Comparison of ENCODE assay signal across 15 cellular contexts in genomic region chr1:176515310-176515709, GRCh38. TPM values are rescaled to one million over a fixed set of nuclear protein-coding genes. Genes with fewer than 3 reads are reported as not detected.
DNase-seq lines count a peak whose midpoint lies in the region; ATAC-seq and TF ChIP-seq lines count a peak whose summit lies in the region.
"Had no signal": no experiment of that assay in that cellular context is flagged by ENCODE, and none has a peak within 500 bp of the region (broad histone marks: within the 10 kb centered on the region; RNA-seq: fewer than 3 reads in every experiment).

No MANE protein-coding gene starts in this region.

- peaks cover 6% of the 10 kb centered on the region for H3K9me3 Mint-ChIP-seq in activated naive CD8-positive, alpha-beta T cell treated with anti-CD3 and anti-CD28 coated beads, Interleukin-2, amount 50 U/mL, for 24 hours
- no peaks in the 10 kb centered on the region for H3K9me3 Mint-ChIP-seq in activated CD8-positive, alpha-beta T cell treated with anti-CD3 and anti-CD28 coated beads for 36 hours

- no peak overlapping the region for H3K4me3 Mint-ChIP-seq in activated naive CD8-positive, alpha-beta T cell treated with anti-CD3 and anti-CD28 coated beads, Interleukin-2, amount 50 U/mL, for 24 hours
- H3K4me3 Mint-ChIP-seq in activated CD8-positive, alpha-beta T cell treated with anti-CD3 and anti-CD28 coated beads for 36 hours = no peak overlapping the region
- H3K4me3 Mint-ChIP-seq: stimulated activated naive CD8-positive, alpha-beta T cell treated with anti-CD3 and anti-CD28 coated beads, Interleukin-15, Interleukin-2, amounts not matched to agents 100 ng/mL and 50 ng/mL, for 24 hours had no signal

- H3K36me3 ChIP-seq in hepatocyte (replicated peaks; ENCODE audit: insufficient read depth, low read depth) = no peaks in the 10 kb centered on the region
- H3K36me3 ChIP-seq: BLaER1 treated with 17β-estradiol and CSF1 and Interleukin-3, amounts not matched to agents 10 nM and 100 nM; left lung; WERI-Rb-1 had no signal

- H3K4me3 ChIP-seq in hepatocyte = no peak overlapping the region
- H3K4me3 ChIP-seq: BLaER1 treated with 17β-estradiol and CSF1 and Interleukin-3, amounts not matched to agents 10 nM and 100 nM; left lung; skin epidermis had no signal

- H3K27me3 ChIP-seq in hepatocyte = no peaks in the 10 kb centered on the region
- H3K27me3 ChIP-seq: BLaER1 treated with 17β-estradiol and CSF1 and Interleukin-3, amounts not matched to agents 10 nM and 100 nM; left lung had no signal

- no peak overlapping the region for H3K4me2 ChIP-seq in hepatocyte
- H3K4me2 ChIP-seq: BLaER1 treated with 17β-estradiol and CSF1 and Interleukin-3, amounts not matched to agents 10 nM and 100 nM had no signal

- no peaks in the 10 kb centered on the region for H3K9me2 ChIP-seq in hepatocyte (replicated peaks; ENCODE audit: insufficient read depth)

- DNase-seq in ACHN (peak; percentile 55), RWPE1 (ENCODE audit: low spot score) (peak; percentile 46), hepatocyte (ENCODE audit: low spot score) (peak; percentile 21), epidermal melanocyte (ENCODE audit: insufficient read length, low spot score) (no peak)
- DNase-seq in stimulated activated CD8-positive, alpha-beta memory T cell treated with anti-CD3 and anti-CD28 coated beads, Interleukin-4, amount 100 ng/mL, for 48 hours = no peak
- DNase-seq in activated naive CD8-positive, alpha-beta T cell treated with anti-CD3 and anti-CD28 coated beads, Interleukin-2, amount 50 U/mL, for 24 hours = no peak
- DNase-seq in activated CD8-positive, alpha-beta T cell treated with anti-CD3 and anti-CD28 coated beads for 36 hours = no peak
- DNase-seq: activated effector memory CD4-positive, alpha-beta T cell treated with anti-CD3 and anti-CD28 coated beads, Interleukin-2, amount 50 U/mL, for 16 hours; left lung; NCI-H524 treated with DMSO at 0.1 percent for 48 hours; WERI-Rb-1 had no signal

- H2AFZ ChIP-seq in hepatocyte = no peak overlapping the region

- TF ChIP-seq CTCF in RWPE1 (conservative IDR thresholded peaks at IDR 0.05; ENCODE audit: low read depth) = no peak
- no peak for TF ChIP-seq CTCF in hepatocyte (IDR thresholded peaks at IDR 0.05; ENCODE audit: poor library complexity)
- TF ChIP-seq CTCF in activated CD8-positive, alpha-beta T cell treated with anti-CD3 and anti-CD28 coated beads for 36 hours (IDR thresholded peaks at IDR 0.05) = no peak

- in situ Hi-C loops in ACHN (cut with HindIII; ENCODE audit: low pct_ligation_motif_present, low pct_unique_long_range_greater_than_20kb, low sequenced_read_pairs) = no loop called here

- H3K27ac ChIP-seq in RWPE1 = no peak overlapping the region
- H3K27ac ChIP-seq in hepatocyte = no peak overlapping the region
- H3K27ac ChIP-seq: BLaER1 treated with 17β-estradiol and CSF1 and Interleukin-3, amounts not matched to agents 10 nM and 100 nM; left lung; skin epidermis; WERI-Rb-1 had no signal

- no peaks in the 10 kb centered on the region for H3K27me3 Mint-ChIP-seq in activated naive CD8-positive, alpha-beta T cell treated with anti-CD3 and anti-CD28 coated beads, Interleukin-2, amount 50 U/mL, for 24 hours
- no peaks in the 10 kb centered on the region for H3K27me3 Mint-ChIP-seq in activated CD8-positive, alpha-beta T cell treated with anti-CD3 and anti-CD28 coated beads for 36 hours
- H3K27me3 Mint-ChIP-seq: stimulated activated naive CD8-positive, alpha-beta T cell treated with anti-CD3 and anti-CD28 coated beads, Interleukin-15, Interleukin-2, amounts not matched to agents 100 ng/mL and 50 ng/mL, for 24 hours had no signal

- H3K4me1 ChIP-seq in hepatocyte (ENCODE audit: insufficient read depth) = peaks cover 9% of the 10 kb centered on the region
- H3K4me1 ChIP-seq: BLaER1 treated with 17β-estradiol and CSF1 and Interleukin-3, amounts not matched to agents 10 nM and 100 nM; left lung had no signal

- H3K79me2 ChIP-seq in hepatocyte = no peaks in the 10 kb centered on the region

- intact Hi-C loops in activated CD8-positive, alpha-beta T cell treated with anti-CD3 and anti-CD28 coated beads for 36 hours (cut with micrococcal nuclease) = no loop called here

- peaks cover 3% of the 10 kb centered on the region for H3K4me1 Mint-ChIP-seq in activated naive CD8-positive, alpha-beta T cell treated with anti-CD3 and anti-CD28 coated beads, Interleukin-2, amount 50 U/mL, for 24 hours
- no peaks in the 10 kb centered on the region for H3K4me1 Mint-ChIP-seq in activated CD8-positive, alpha-beta T cell treated with anti-CD3 and anti-CD28 coated beads for 36 hours (ENCODE audit: low read depth)

- H3K27ac Mint-ChIP-seq in activated naive CD8-positive, alpha-beta T cell treated with anti-CD3 and anti-CD28 coated beads, Interleukin-2, amount 50 U/mL, for 24 hours = no peak overlapping the region
- no peak overlapping the region for H3K27ac Mint-ChIP-seq in activated CD8-positive, alpha-beta T cell treated with anti-CD3 and anti-CD28 coated beads for 36 hours
- H3K27ac Mint-ChIP-seq: stimulated activated naive CD8-positive, alpha-beta T cell treated with anti-CD3 and anti-CD28 coated beads, Interleukin-15, Interleukin-2, amounts not matched to agents 100 ng/mL and 50 ng/mL, for 24 hours had no signal

- no peaks in the 10 kb centered on the region for H3K36me3 Mint-ChIP-seq in activated naive CD8-positive, alpha-beta T cell treated with anti-CD3 and anti-CD28 coated beads, Interleukin-2, amount 50 U/mL, for 24 hours (ENCODE audit: low read depth)
- no peaks in the 10 kb centered on the region for H3K36me3 Mint-ChIP-seq in activated CD8-positive, alpha-beta T cell treated with anti-CD3 and anti-CD28 coated beads for 36 hours (ENCODE audit: low read depth)

- no peaks in the 10 kb centered on the region for H3K9me3 ChIP-seq in hepatocyte (ENCODE audit: low read depth)
- H3K9me3 ChIP-seq: BLaER1 treated with 17β-estradiol and CSF1 and Interleukin-3, amounts not matched to agents 10 nM and 100 nM; left lung had no signal

- H4K20me1 ChIP-seq in hepatocyte (ENCODE audit: insufficient read depth, poor library complexity, severe bottlenecking) = no peaks in the 10 kb centered on the region
- H4K20me1 ChIP-seq: BLaER1 treated with 17β-estradiol and CSF1 and Interleukin-3, amounts not matched to agents 10 nM and 100 nM had no signal

- ATAC-seq in HG03432 (IDR thresholded peaks at IDR 0.05; ENCODE audit: unreplicated experiment) = peak; percentile 50
- ATAC-seq in activated naive CD8-positive, alpha-beta T cell treated with anti-CD3 and anti-CD28 coated beads, Interleukin-2, amount 50 U/mL, for 24 hours = no peak
- ATAC-seq in activated CD8-positive, alpha-beta T cell treated with anti-CD3 and anti-CD28 coated beads for 36 hours = no peak
- ATAC-seq: left lung had no signal

- CTCF ChIA-PET in RWPE1 (lab: Yijun Ruan, JAX) = interaction anchor here (0.7 to 0.8 kb wide), 2 partner anchors 11 to 383 kb away, joined by 3 to 4 read pairs; no protein-coding TSS in a partner anchor
- CTCF ChIA-PET in activated CD8-positive, alpha-beta T cell treated with anti-CD3 and anti-CD28 coated beads for 36 hours (lab: Charles Lee) = no interaction called here

- 55% methylated on average over 3 of the region's 3 CpGs for WGBS in hepatocyte (ENCODE audit: low lambda C conversion rate, missing lambda C conversion rate)

- POLR2A ChIA-PET in RWPE1 (lab: Yijun Ruan, JAX; ENCODE audit: low non-redundant PET) = no interaction called here
- POLR2A ChIA-PET in activated CD8-positive, alpha-beta T cell treated with anti-CD3 and anti-CD28 coated beads for 36 hours (lab: Charles Lee) = no interaction called here

RNA-seq across cellular contexts. Expression of gene PAPPA2, which starts 52.3 kb away (rescaled TPM):
- 2.6 and 2.9 TPM in 2 replicates for total RNA-seq in hepatocyte
- polyA plus RNA-seq in hepatocyte = 1.9 and 2.3 TPM in 2 replicates
- total RNA-seq in activated CD8-positive, alpha-beta T cell treated with anti-CD3 and anti-CD28 coated beads for 36 hours = under 1 TPM; 0.07 to 0.13 TPM

Comparison
In these comparisons a context has a peak if more than half of its experiments do, and no peak if none do; other contexts are left out.
1. DNase-seq: peak in ACHN (single experiment), RWPE1 (single experiment) and hepatocyte (single experiment); none in epidermal melanocyte (single experiment), stimulated activated CD8-positive, alpha-beta memory T cell treated with anti-CD3 and anti-CD28 coated beads, Interleukin-4, amount 100 ng/mL, for 48 hours (single experiment), activated naive CD8-positive, alpha-beta T cell treated with anti-CD3 and anti-CD28 coated beads, Interleukin-2, amount 50 U/mL, for 24 hours (single experiment) and activated CD8-positive, alpha-beta T cell treated with anti-CD3 and anti-CD28 coated beads for 36 hours (single experiment).